Comparison of ENCODE assay signal across 12 cellular contexts in the genomic region with DNA sequence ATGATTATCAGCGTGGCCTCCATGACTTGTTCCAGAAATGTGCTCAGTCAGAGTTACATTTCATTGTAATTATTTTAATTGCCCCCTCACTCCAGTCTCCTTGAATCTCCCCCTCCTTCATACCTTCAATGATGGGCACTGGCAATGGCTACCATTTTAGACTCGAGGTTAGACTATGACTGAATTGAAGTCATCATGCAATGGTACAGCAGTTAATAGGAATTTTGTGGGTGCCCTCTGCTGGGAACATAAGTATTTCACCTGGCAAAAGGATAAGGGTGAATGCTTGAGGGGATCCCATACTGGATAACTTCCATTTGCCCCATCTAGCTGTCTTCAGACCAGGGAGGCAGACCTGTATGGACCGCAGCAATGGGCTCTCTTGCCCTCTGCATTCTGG. TPM values are rescaled to one million over a fixed set of nuclear protein-coding genes. Genes with fewer than 3 reads are reported as not detected.
DNase-seq lines count a peak whose midpoint lies in the region; TF ChIP-seq lines count a peak whose summit lies in the region.
"Had no signal": no experiment of that assay in that cellular context is flagged by ENCODE, and none has a peak within 500 bp of the region (broad histone marks: within the 10 kb centered on the region; RNA-seq: fewer than 3 reads in every experiment).

No MANE protein-coding gene starts in this region.

- no peaks in the 10 kb centered on the region for H3K9me2 ChIP-seq in GM23248 (ENCODE audit: insufficient read depth)

- WGBS in GM23248 (ENCODE audit: low coverage in 1 of 2, low lambda C conversion rate in 2 of 2, missing lambda C conversion rate in 2 of 2), 2 experiments, result 67% methylated on average over 3 of the region's 3 CpGs

- H3F3A ChIP-seq in GM23248 (ENCODE audit: insufficient read depth), result no peaks in the 10 kb centered on the region

- H4K20me1 ChIP-seq in GM23248 (ENCODE audit: insufficient read depth), result no peaks in the 10 kb centered on the region

- DNase-seq in ACHN (peak; percentile 45), GM23248 (peak; percentile 39), WERI-Rb-1 (no peak), glomerular visceral epithelial cell (ENCODE audit: extremely low spot score) (peak; percentile 15), caudate nucleus (lab: John Stamatoyannopoulos, UW) (no peak), HPDE6-E6E7 (ENCODE audit: extremely low spot score) (no peak), hepatic stellate cell (ENCODE audit: low spot score) (no peak)
- no peak for DNase-seq in NK-92 treated with Interleukin-12 subunit alpha and Interleukin-12 subunit beta, amount 100 ng/mL, for 24 hours (lab: John Stamatoyannopoulos, UW)
- DNase-seq: activated naive CD8-positive, alpha-beta T cell treated with anti-CD3 and anti-CD28 coated beads, Interleukin-2, amount 10 ng/mL, durations not matched to agents 7 days and 5 days; CD8-positive, alpha-beta memory T cell; stimulated activated CD4-positive, alpha-beta T cell treated with anti-CD3 and anti-CD28 coated beads, Interleukin-4, amount 100 ng/mL, for 24 hours; testis had no signal

- H3K27me3 ChIP-seq in GM23248 (replicated peaks; ENCODE audit: insufficient read depth) (no peaks in the 10 kb centered on the region), WERI-Rb-1 (ENCODE audit: insufficient read depth, low read depth, severe bottlenecking) (no peaks in the 10 kb centered on the region)
- H3K27me3 ChIP-seq: testis had no signal

- no peaks in the 10 kb centered on the region for H3K79me2 ChIP-seq in GM23248 (ENCODE audit: insufficient read depth)

- H3K9ac ChIP-seq in GM23248, result no peak overlapping the region

- no peaks in the 10 kb centered on the region for H3K4me1 ChIP-seq in GM23248 (ENCODE audit: insufficient read depth)
- H3K4me1 ChIP-seq: testis had no signal

- in situ Hi-C loops in ACHN (cut with HindIII; ENCODE audit: low pct_ligation_motif_present, low pct_unique_long_range_greater_than_20kb, low sequenced_read_pairs), result no loop called here
- in situ Hi-C loops in GM23248 (cut with MboI), result no loop called here

- TF ChIP-seq CTCF in WERI-Rb-1 (IDR thresholded peaks at IDR 0.05; ENCODE audit: low read depth, low read length), result peak; percentile 19; the same call in 1 of the 2 replicates

- no peak overlapping the region for H3K27ac ChIP-seq in GM23248
- no peak overlapping the region for H3K27ac ChIP-seq in WERI-Rb-1
- no peak overlapping the region for H3K27ac ChIP-seq in caudate nucleus (ENCODE audit: low read depth, low read length)
- H3K27ac ChIP-seq: testis had no signal

- H3K4me3 ChIP-seq in GM23248 (no peak overlapping the region), WERI-Rb-1 (ENCODE audit: low read depth, low read length) (no peak overlapping the region)
- H3K4me3 ChIP-seq: testis had no signal

- no peak overlapping the region for H2AFZ ChIP-seq in GM23248

- no peak overlapping the region for H3K4me2 ChIP-seq in GM23248 (ENCODE audit: unreplicated experiment)

- H3K36me3 ChIP-seq in GM23248 (ENCODE audit: low read depth) (no peaks in the 10 kb centered on the region), WERI-Rb-1 (no peaks in the 10 kb centered on the region)

- H3K9me3 ChIP-seq in GM23248 (ENCODE audit: low read depth) (no peaks in the 10 kb centered on the region), WERI-Rb-1 (ENCODE audit: severe bottlenecking) (no peaks in the 10 kb centered on the region)
- H3K9me3 ChIP-seq: testis had no signal

RNA-seq across cellular contexts. Expression of a gene that starts 32.2 kb away (rescaled TPM):
- total RNA-seq in GM23248 (2014; rRNA removed; shearing (Covaris generic)), result 18.9 and 21.8 TPM in 2 replicates
- 16.0 and 16.7 TPM in 2 replicates for polyA plus RNA-seq in GM23248 (2016; fragmentation: Nextera tagmentation; extraction: Ambion mirVana)

RNA-seq across cellular contexts. Expression of a gene that starts 47.5 kb away (rescaled TPM):
- 609 and 638 TPM in 2 replicates for total RNA-seq in GM23248 (2014; rRNA removed; shearing (Covaris generic))
- 390 and 434 TPM in 2 replicates for polyA plus RNA-seq in GM23248 (2016; fragmentation: Nextera tagmentation; extraction: Ambion mirVana)

Comparison
In these comparisons a context has a peak if more than half of its experiments do, and no peak if none do; other contexts are left out.
1. DNase-seq: peak in ACHN (single experiment), GM23248 (single experiment) and glomerular visceral epithelial cell (single experiment); none in WERI-Rb-1 (single experiment), caudate nucleus (0 of 61), HPDE6-E6E7 (single experiment), NK-92 treated with Interleukin-12 subunit alpha and Interleukin-12 subunit beta, amount 100 ng/mL, for 24 hours (single experiment) and hepatic stellate cell (single experiment).